19 cellular contexts compared by ENCODE assay signal in the genomic region with DNA sequence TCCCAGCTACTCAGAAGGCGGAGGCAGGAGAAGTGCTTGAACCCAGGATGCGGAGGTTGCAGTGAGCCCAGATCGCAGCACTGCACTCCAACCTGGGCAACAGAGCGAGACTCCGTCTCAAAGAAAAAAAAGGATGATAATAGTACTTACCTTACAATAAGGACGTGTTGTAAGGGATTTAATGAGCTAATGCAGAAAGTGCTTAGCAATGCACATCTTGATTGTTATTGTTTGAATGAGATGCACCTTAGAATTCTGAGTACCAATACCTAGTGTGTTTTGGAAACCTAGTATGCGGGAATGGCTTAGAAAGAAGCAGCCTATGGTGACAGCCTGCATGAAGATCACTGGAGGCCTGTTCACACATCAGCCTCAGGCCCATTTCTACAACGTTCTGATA. TPM values are rescaled to one million over a fixed set of nuclear protein-coding genes. Genes with fewer than 3 reads are reported as not detected.
DNase-seq lines count a peak whose midpoint lies in the region; ATAC-seq, FAIRE-seq and TF ChIP-seq lines count a peak whose summit lies in the region.
"Had no signal": no experiment of that assay in that cellular context is flagged by ENCODE, and none has a peak within 500 bp of the region (broad histone marks: within the 10 kb centered on the region; RNA-seq: fewer than 3 reads in every experiment).

No MANE protein-coding gene starts in this region.

- TF ChIP-seq POLR2A in A549 (IDR thresholded peaks at IDR 0.05; ENCODE audit: low read length) = no peak
- no peak for TF ChIP-seq POLR2A in endothelial cell of umbilical vein (IDR thresholded peaks at IDR 0.05; ENCODE audit: low read depth, low read length)

- intact Hi-C loops in activated CD8-positive, alpha-beta T cell treated with anti-CD3 and anti-CD28 coated beads for 36 hours (cut with micrococcal nuclease) = no loop called here
- intact Hi-C loops in endothelial cell of umbilical vein (cut with micrococcal nuclease) = no loop called here

- CTCF ChIA-PET in A549 (lab: Yijun Ruan, JAX) = interaction anchor here (1.6 to 4.6 kb wide), 3 partner anchors 8 to 196 kb away, joined by 4 to 23 read pairs (median 8); no protein-coding TSS in a partner anchor
- CTCF ChIA-PET in activated CD8-positive, alpha-beta T cell treated with anti-CD3 and anti-CD28 coated beads for 36 hours (lab: Charles Lee) = interaction anchor here (0.7 to 1.3 kb wide), 4 partner anchors 9 to 41 kb away, joined by 3 to 4 read pairs (median 4); a partner anchor contains a TSS
- CTCF ChIA-PET in endothelial cell of umbilical vein (lab: Charles Lee) = interaction anchor here (0.6 to 1.0 kb wide), 2 partner anchors 8 to 97 kb away, joined by 3 read pairs; no protein-coding TSS in a partner anchor

- H3K9me3 ChIP-seq in A549 (no peaks in the 10 kb centered on the region), endothelial cell of umbilical vein (replicated peaks; ENCODE audit: control insufficient read depth, insufficient read depth, low read length) (no peaks in the 10 kb centered on the region)
- no peaks in the 10 kb centered on the region for H3K9me3 ChIP-seq in BLaER1 treated with 17β-estradiol and CSF1 and Interleukin-3, amounts not matched to agents 10 nM and 100 nM (replicated peaks in 1 of 11)
- H3K9me3 ChIP-seq: sigmoid colon, upper lobe of left lung had no signal

- H3K4me1 ChIP-seq in A549 (no peaks in the 10 kb centered on the region), endothelial cell of umbilical vein (ENCODE audit: control insufficient read depth, extremely low read depth, insufficient read depth, low read length) (no peaks in the 10 kb centered on the region)
- H3K4me1 ChIP-seq in BLaER1 treated with 17β-estradiol and CSF1 and Interleukin-3, amounts not matched to agents 10 nM and 100 nM = peaks cover 22 to 32% (median 31%) of the 10 kb centered on the region in 10 experiments
- H3K4me1 ChIP-seq: sigmoid colon, upper lobe of left lung had no signal

- TF ChIP-seq CTCF in A549 (IDR thresholded peaks at IDR 0.05) (no peak), endothelial cell of umbilical vein (IDR thresholded peaks at IDR 0.05; ENCODE audit: extremely low read depth in 1 of 2, insufficient read depth in 1 of 2, low read depth in 1 of 2, low read length in 2 of 2) (no peak)
- no peak for TF ChIP-seq CTCF in activated CD8-positive, alpha-beta T cell treated with anti-CD3 and anti-CD28 coated beads for 36 hours (IDR thresholded peaks at IDR 0.05)

- H3K9ac ChIP-seq in BLaER1 treated with 17β-estradiol and CSF1 and Interleukin-3, amounts not matched to agents 10 nM and 100 nM = no peak overlapping the region; a peak in 1 of 22 replicates
- H3K9ac ChIP-seq in endothelial cell of umbilical vein (replicated peaks; ENCODE audit: extremely low read depth, insufficient read depth, low read length) = no peak overlapping the region

- dilution Hi-C loops in endothelial cell of umbilical vein (cut with MboI; ENCODE audit: extremely low pct_ligation_motif_present, low sequenced_read_pairs) = no loop called here

- BruUV-seq in endothelial cell of umbilical vein (replicated peaks; lab: Mats Ljungman, UMichigan) = no TSS peak

- TF ChIP-seq EP300 in A549 (IDR thresholded peaks at IDR 0.05) = no peak

- peak overlapping the region; percentile 2 for H3K4me3 Mint-ChIP-seq in activated CD8-positive, alpha-beta T cell treated with anti-CD3 and anti-CD28 coated beads for 36 hours
- H3K4me3 Mint-ChIP-seq: brain had no signal

- POLR2A ChIA-PET in A549 (lab: Yijun Ruan, JAX) (no interaction called here), endothelial cell of umbilical vein (lab: Charles Lee) (no interaction called here)
- POLR2A ChIA-PET in activated CD8-positive, alpha-beta T cell treated with anti-CD3 and anti-CD28 coated beads for 36 hours (lab: Charles Lee) = interaction anchor here (1.3 to 2.6 kb wide), 5 partner anchors 8 to 152 kb away, joined by 3 to 14 read pairs (median 4); a partner anchor contains a TSS

- peaks cover 84 to 99% (median 95%) of the 10 kb centered on the region in 11 experiments for H3K36me3 ChIP-seq in BLaER1 treated with 17β-estradiol and CSF1 and Interleukin-3, amounts not matched to agents 10 nM and 100 nM
- peaks cover 8 to 21% of the 10 kb centered on the region in 2 experiments for H3K36me3 ChIP-seq in endothelial cell of umbilical vein (ENCODE audit: control insufficient read depth in 2 of 2, extremely low read depth in 1 of 2, insufficient read depth in 2 of 2, low read length in 2 of 2)

- H3K9me3 Mint-ChIP-seq in activated CD8-positive, alpha-beta T cell treated with anti-CD3 and anti-CD28 coated beads for 36 hours = no peaks in the 10 kb centered on the region
- H3K9me3 Mint-ChIP-seq: brain had no signal

- H4K20me1 ChIP-seq in BLaER1 treated with 17β-estradiol and CSF1 and Interleukin-3, amounts not matched to agents 10 nM and 100 nM = peaks cover 0 to 29% (median 19%) of the 10 kb centered on the region in 11 experiments; a peak in 17 of 22 replicates
- H4K20me1 ChIP-seq in endothelial cell of umbilical vein (replicated peaks; ENCODE audit: control insufficient read depth, extremely low read depth, insufficient read depth, low read length) = no peaks in the 10 kb centered on the region

- FAIRE-seq in A549 (lab: Jason Lieb, UNC) (no peak), endothelial cell of umbilical vein (lab: Jason Lieb, UNC) (peak; percentile 31)
- FAIRE-seq: G401.6, HTR-8/SVneo had no signal

- no peak overlapping the region for H3K4me2 ChIP-seq in A549
- H3K4me2 ChIP-seq in BLaER1 treated with 17β-estradiol and CSF1 and Interleukin-3, amounts not matched to agents 10 nM and 100 nM = peak overlapping the region; percentile 34 to 82 (median 69); a peak in 18 of 22 replicates
- H3K4me2 ChIP-seq in endothelial cell of umbilical vein (ENCODE audit: insufficient read depth, low read length) = no peak overlapping the region
- H3K4me2 ChIP-seq: hepatocyte had no signal

- H3K27ac ChIP-seq in A549 (no peak overlapping the region), endothelial cell of umbilical vein (ENCODE audit: insufficient read depth, low read depth, low read length) (no peak overlapping the region)
- peak overlapping the region in 7 of 11 experiments; percentile 24 to 67 (median 46); a peak in 8 of 22 replicates for H3K27ac ChIP-seq in BLaER1 treated with 17β-estradiol and CSF1 and Interleukin-3, amounts not matched to agents 10 nM and 100 nM
- H3K27ac ChIP-seq: hepatocyte, sigmoid colon, upper lobe of left lung had no signal

- no peaks in the 10 kb centered on the region for H3K27me3 Mint-ChIP-seq in activated CD8-positive, alpha-beta T cell treated with anti-CD3 and anti-CD28 coated beads for 36 hours
- H3K27me3 Mint-ChIP-seq: brain had no signal

- no peak overlapping the region for H2AFZ ChIP-seq in endothelial cell of umbilical vein (ENCODE audit: low read depth, low read length)
- H2AFZ ChIP-seq: hepatocyte had no signal

- no peaks in the 10 kb centered on the region for H3K79me2 ChIP-seq in endothelial cell of umbilical vein (ENCODE audit: control insufficient read depth, insufficient read depth, low read length)
- H3K79me2 ChIP-seq: hepatocyte had no signal

- H3K4me1 Mint-ChIP-seq in activated CD8-positive, alpha-beta T cell treated with anti-CD3 and anti-CD28 coated beads for 36 hours (ENCODE audit: low read depth) = peaks cover 39% of the 10 kb centered on the region
- H3K4me1 Mint-ChIP-seq: brain had no signal

- H3K36me3 Mint-ChIP-seq in activated CD8-positive, alpha-beta T cell treated with anti-CD3 and anti-CD28 coated beads for 36 hours (ENCODE audit: low read depth) = peaks cover 57% of the 10 kb centered on the region

- ATAC-seq in A549 (no peak), HG03139 (IDR thresholded peaks at IDR 0.05; ENCODE audit: unreplicated experiment) (no peak), GM21529 (IDR thresholded peaks at IDR 0.05; ENCODE audit: unreplicated experiment) (no peak)
- ATAC-seq in activated CD8-positive, alpha-beta T cell treated with anti-CD3 and anti-CD28 coated beads for 36 hours = no peak

- H3K27ac Mint-ChIP-seq in activated CD8-positive, alpha-beta T cell treated with anti-CD3 and anti-CD28 coated beads for 36 hours = peak overlapping the region; percentile 89
- H3K27ac Mint-ChIP-seq: brain had no signal

- no peaks in the 10 kb centered on the region for H3K9me1 ChIP-seq in endothelial cell of umbilical vein (replicated peaks; ENCODE audit: control insufficient read depth, extremely low read depth, insufficient read depth, low read length)

- no peaks in the 10 kb centered on the region for H3K27me3 ChIP-seq in BLaER1 treated with 17β-estradiol and CSF1 and Interleukin-3, amounts not matched to agents 10 nM and 100 nM
- H3K27me3 ChIP-seq in endothelial cell of umbilical vein (ENCODE audit: control insufficient read depth in 2 of 2, insufficient read depth in 2 of 2, low read length in 2 of 2) = no peaks in the 10 kb centered on the region
- H3K27me3 ChIP-seq: hepatocyte, sigmoid colon, upper lobe of left lung had no signal

- DNase-seq in A549 (ENCODE audit: low read depth in 1 of 2, low spot score in 1 of 2) (no peak), endothelial cell of umbilical vein (ENCODE audit: low read depth, low spot score) (no peak), A172 (ENCODE audit: low spot score) (no peak), HuH-7 (ENCODE audit: low spot score) (no peak)
- no peak for DNase-seq in activated CD8-positive, alpha-beta T cell treated with anti-CD3 and anti-CD28 coated beads for 36 hours
- DNase-seq: activated CD8-positive, alpha-beta memory T cell treated with anti-CD3 and anti-CD28 coated beads for 24 hours; cortex of kidney; islet precursor cell; NCI-H526; sigmoid colon; stimulated activated CD4-positive, alpha-beta T cell treated with anti-CD3 and anti-CD28 coated beads, Interleukin-1b, Interleukin-23, amount 100 ng/mL, for 48 hours; upper lobe of left lung had no signal

- TF ChIP-seq RAD21 in A549 (conservative IDR thresholded peaks at IDR 0.05 in 1 of 2, IDR thresholded peaks at IDR 0.05 in 1 of 2) = no peak

- 88% methylated on average over 8 of the region's 8 CpGs for WGBS in A549 (ENCODE audit: missing lambda C conversion rate)

- H3K4me3 ChIP-seq in A549 = no peak overlapping the region
- no peak overlapping the region for H3K4me3 ChIP-seq in BLaER1 treated with 17β-estradiol and CSF1 and Interleukin-3, amounts not matched to agents 10 nM and 100 nM
- no peak overlapping the region for H3K4me3 ChIP-seq in endothelial cell of umbilical vein (replicated peaks in 1 of 3; ENCODE audit: insufficient read depth in 1 of 3, low read depth in 1 of 3, low read length in 3 of 3)
- H3K4me3 ChIP-seq: hepatocyte, sigmoid colon, upper lobe of left lung had no signal

RNA-seq across cellular contexts. Expression of a gene that starts 19.5 kb away (rescaled TPM):
- 33.6 and 38.5 TPM in 2 replicates for polyA plus RNA-seq in A549 (2011; rRNA removed)
- 21.7 and 25.1 TPM in 2 replicates for polyA plus RNA-seq in A549 (2012; cell fraction: cytosol; rRNA removed)
- 11.1 and 16.7 TPM in 2 replicates for polyA plus RNA-seq in A549 (2012; cell fraction: nucleus; rRNA removed)
- 29.2 to 30.1 TPM (median 30.1 TPM) in 3 replicates for polyA plus RNA-seq in A549 (2017; fragmentation: RNase III; extraction: RNeasy Plus Mini Kit Qiagen cat#74134 plus additional on column Dnase treatment)
- polyA minus RNA-seq in A549 (2011; rRNA and poly(A)+ RNA removed) = 16.4 and 18.2 TPM in 2 replicates
- total RNA-seq in activated CD8-positive, alpha-beta T cell treated with anti-CD3 and anti-CD28 coated beads for 36 hours = 10 to 100 TPM; 28.2 to 28.5 TPM
- 19.3 and 25.1 TPM in 2 replicates for total RNA-seq in endothelial cell of umbilical vein
- 11.7 and 13.2 TPM in 2 replicates for polyA plus RNA-seq in endothelial cell of umbilical vein
- polyA plus RNA-seq in endothelial cell of umbilical vein (2011; cell fraction: cytosol; rRNA removed) = 18.9 and 19.0 TPM in 2 replicates
- polyA plus RNA-seq in endothelial cell of umbilical vein (2011; cell fraction: nucleus; rRNA removed) = 13.6 and 16.3 TPM in 2 replicates
- polyA plus RNA-seq in endothelial cell of umbilical vein (2012) = 19.1 and 22.1 TPM in 2 replicates
- 14.6 and 14.7 TPM in 2 replicates for polyA minus RNA-seq in endothelial cell of umbilical vein
- polyA minus RNA-seq in endothelial cell of umbilical vein (2011; cell fraction: cytosol; rRNA and poly(A)+ RNA removed) = 15.8 TPM
- 6.0 and 9.0 TPM in 2 replicates for polyA minus RNA-seq in endothelial cell of umbilical vein (2011; cell fraction: nucleus; rRNA and poly(A)+ RNA removed)
- total RNA-seq in A172 (2014; rRNA removed; shearing (Covaris generic)) = 39.3 and 53.6 TPM in 2 replicates

RNA-seq across cellular contexts. Expression of a gene that starts 26.9 kb away (rescaled TPM):
- polyA plus RNA-seq in A549 (2011; rRNA removed) = 60.2 and 71.2 TPM in 2 replicates
- polyA plus RNA-seq in A549 (2012; cell fraction: cytosol; rRNA removed) = 27.7 and 47.2 TPM in 2 replicates
- polyA plus RNA-seq in A549 (2012; cell fraction: nucleus; rRNA removed) = 27.3 and 40.0 TPM in 2 replicates
- polyA plus RNA-seq in A549 (2017; fragmentation: RNase III; extraction: RNeasy Plus Mini Kit Qiagen cat#74134 plus additional on column Dnase treatment) = 25.5 to 31.1 TPM (median 29.5 TPM) in 3 replicates
- polyA minus RNA-seq in A549 (2011; rRNA and poly(A)+ RNA removed) = 104 and 109 TPM in 2 replicates
- total RNA-seq in activated CD8-positive, alpha-beta T cell treated with anti-CD3 and anti-CD28 coated beads for 36 hours = 10 to 100 TPM; 12.3 to 12.9 TPM
- total RNA-seq in endothelial cell of umbilical vein = 31.4 and 32.0 TPM in 2 replicates
- polyA plus RNA-seq in endothelial cell of umbilical vein = 37.2 and 43.7 TPM in 2 replicates
- polyA plus RNA-seq in endothelial cell of umbilical vein (2011; cell fraction: cytosol; rRNA removed) = 34.2 and 46.6 TPM in 2 replicates
- polyA plus RNA-seq in endothelial cell of umbilical vein (2011; cell fraction: nucleus; rRNA removed) = 25.3 and 28.5 TPM in 2 replicates
- 19.7 and 24.0 TPM in 2 replicates for polyA plus RNA-seq in endothelial cell of umbilical vein (2012)
- polyA minus RNA-seq in endothelial cell of umbilical vein = 55.3 and 73.9 TPM in 2 replicates
- 24.4 TPM for polyA minus RNA-seq in endothelial cell of umbilical vein (2011; cell fraction: cytosol; rRNA and poly(A)+ RNA removed)
- polyA minus RNA-seq in endothelial cell of umbilical vein (2011; cell fraction: nucleus; rRNA and poly(A)+ RNA removed) = 16.5 and 28.5 TPM in 2 replicates
- total RNA-seq in A172 (2014; rRNA removed; shearing (Covaris generic)) = 19.2 and 21.1 TPM in 2 replicates

RNA-seq across cellular contexts. Expression of a gene that starts 34.0 kb away (rescaled TPM):
- 80.6 and 94.7 TPM in 2 replicates for polyA plus RNA-seq in A549 (2011; rRNA removed)
- 152 and 188 TPM in 2 replicates for polyA plus RNA-seq in A549 (2012; cell fraction: cytosol; rRNA removed)
- polyA plus RNA-seq in A549 (2012; cell fraction: nucleus; rRNA removed) = 182 and 230 TPM in 2 replicates
- polyA plus RNA-seq in A549 (2017; fragmentation: RNase III; extraction: RNeasy Plus Mini Kit Qiagen cat#74134 plus additional on column Dnase treatment) = 87.1 to 90.0 TPM (median 88.6 TPM) in 3 replicates
- 24.8 and 25.0 TPM in 2 replicates for polyA minus RNA-seq in A549 (2011; rRNA and poly(A)+ RNA removed)
- total RNA-seq in activated CD8-positive, alpha-beta T cell treated with anti-CD3 and anti-CD28 coated beads for 36 hours = 100 to 1,000 TPM; 101 to 105 TPM
- 35.5 and 41.3 TPM in 2 replicates for total RNA-seq in endothelial cell of umbilical vein
- polyA plus RNA-seq in endothelial cell of umbilical vein = 64.0 and 74.4 TPM in 2 replicates
- polyA plus RNA-seq in endothelial cell of umbilical vein (2011; cell fraction: cytosol; rRNA removed) = 38.1 and 38.8 TPM in 2 replicates
- 15.5 and 17.6 TPM in 2 replicates for polyA plus RNA-seq in endothelial cell of umbilical vein (2011; cell fraction: nucleus; rRNA removed)
- polyA plus RNA-seq in endothelial cell of umbilical vein (2012) = 25.5 and 32.4 TPM in 2 replicates
- polyA minus RNA-seq in endothelial cell of umbilical vein = 11.1 and 14.6 TPM in 2 replicates
- polyA minus RNA-seq in endothelial cell of umbilical vein (2011; cell fraction: cytosol; rRNA and poly(A)+ RNA removed) = 71.5 TPM
- 6.0 and 9.5 TPM in 2 replicates for polyA minus RNA-seq in endothelial cell of umbilical vein (2011; cell fraction: nucleus; rRNA and poly(A)+ RNA removed)
- total RNA-seq in A172 (2014; rRNA removed; shearing (Covaris generic)) = 103 and 141 TPM in 2 replicates

RNA-seq across cellular contexts. Expression of a gene that starts 41.7 kb away (rescaled TPM):
- polyA plus RNA-seq in A549 (2011; rRNA removed) = 8.4 and 10.7 TPM in 2 replicates
- 5.3 and 7.3 TPM in 2 replicates for polyA plus RNA-seq in A549 (2012; cell fraction: cytosol; rRNA removed)
- 9.0 and 10.2 TPM in 2 replicates for polyA plus RNA-seq in A549 (2012; cell fraction: nucleus; rRNA removed)
- 8.1 to 11.6 TPM (median 11.2 TPM) in 3 replicates for polyA plus RNA-seq in A549 (2017; fragmentation: RNase III; extraction: RNeasy Plus Mini Kit Qiagen cat#74134 plus additional on column Dnase treatment)
- polyA minus RNA-seq in A549 (2011; rRNA and poly(A)+ RNA removed) = 19.7 and 21.2 TPM in 2 replicates
- 1 to 10 TPM; 1.7 to 1.8 TPM for total RNA-seq in activated CD8-positive, alpha-beta T cell treated with anti-CD3 and anti-CD28 coated beads for 36 hours
- 10.6 and 12.6 TPM in 2 replicates for total RNA-seq in endothelial cell of umbilical vein
- polyA plus RNA-seq in endothelial cell of umbilical vein = 7.9 and 9.7 TPM in 2 replicates
- 7.6 and 8.1 TPM in 2 replicates for polyA plus RNA-seq in endothelial cell of umbilical vein (2011; cell fraction: cytosol; rRNA removed)
- 12.6 and 13.7 TPM in 2 replicates for polyA plus RNA-seq in endothelial cell of umbilical vein (2011; cell fraction: nucleus; rRNA removed)
- 8.2 and 10.6 TPM in 2 replicates for polyA plus RNA-seq in endothelial cell of umbilical vein (2012)
- polyA minus RNA-seq in endothelial cell of umbilical vein = 15.7 and 18.5 TPM in 2 replicates
- 9.4 TPM for polyA minus RNA-seq in endothelial cell of umbilical vein (2011; cell fraction: cytosol; rRNA and poly(A)+ RNA removed)
- 8.1 and 12.2 TPM in 2 replicates for polyA minus RNA-seq in endothelial cell of umbilical vein (2011; cell fraction: nucleus; rRNA and poly(A)+ RNA removed)
- total RNA-seq in A172 (2014; rRNA removed; shearing (Covaris generic)) = 9.3 and 14.1 TPM in 2 replicates

Comparison
In these comparisons a context has a peak if more than half of its experiments do, and no peak if none do; other contexts are left out.
1. H3K27ac ChIP-seq: peak in BLaER1 treated with 17β-estradiol and CSF1 and Interleukin-3, amounts not matched to agents 10 nM and 100 nM (7 of 11); none in A549 (0 of 2) and endothelial cell of umbilical vein (single experiment).
2. H3K4me2 ChIP-seq: peak in BLaER1 treated with 17β-estradiol and CSF1 and Interleukin-3, amounts not matched to agents 10 nM and 100 nM (11 of 11); none in A549 (single experiment) and endothelial cell of umbilical vein (single experiment).